Comparison of ENCODE assay signal across 8 cellular contexts in the genomic region with DNA sequence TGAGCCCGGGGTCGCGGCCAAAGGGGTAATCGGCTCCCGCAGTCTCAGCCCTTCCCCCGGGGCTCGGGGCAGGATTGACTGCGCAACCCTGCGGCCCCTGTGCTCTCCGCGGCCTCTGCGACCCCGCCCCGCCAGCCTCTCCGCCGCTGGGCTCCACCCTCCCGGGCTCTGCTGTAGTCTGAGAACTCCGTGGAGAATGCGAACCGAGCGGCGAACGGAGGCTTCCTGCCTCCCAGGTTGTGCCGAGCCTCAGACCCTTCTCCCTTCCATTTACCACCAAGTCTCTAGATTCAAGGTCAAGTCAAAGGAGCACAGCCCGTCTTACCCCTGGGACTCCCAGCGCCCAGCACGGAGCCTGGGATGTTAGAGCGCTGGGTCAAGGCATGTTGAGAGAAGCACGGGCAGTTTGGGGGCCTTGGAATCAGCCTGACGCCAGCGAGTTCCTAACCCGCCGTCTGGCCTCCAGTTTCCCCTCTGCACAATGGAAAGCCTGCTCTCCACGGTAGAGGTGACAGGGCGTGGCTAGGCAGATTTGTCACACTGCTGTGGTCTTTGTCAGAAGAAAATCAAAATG. TPM values are rescaled to one million over a fixed set of nuclear protein-coding genes. Genes with fewer than 3 reads are reported as not detected.
A peak's percentile ranks its signal among the peaks of the same experiment; 100 is the strongest.
DNase-seq lines count a peak whose midpoint lies in the region; ATAC-seq and TF ChIP-seq lines count a peak whose summit lies in the region.

No MANE protein-coding gene starts in this region.

- H3K36me3 ChIP-seq in left ventricle myocardium inferior: peaks cover 6% of the 10 kb centered on the region

- H3K36me3 Mint-ChIP-seq in activated naive CD8-positive, alpha-beta T cell treated with anti-CD3 and anti-CD28 coated beads for 36 hours: no peaks in the 10 kb centered on the region
- peaks cover 1% of the 10 kb centered on the region for H3K36me3 Mint-ChIP-seq in progenitor cell of endocrine pancreas (ENCODE audit: insufficient read depth)

- peak overlapping the region; percentile 81 for H3K4me3 ChIP-seq in left ventricle myocardium inferior

- H3K9me3 ChIP-seq in left ventricle myocardium inferior (replicated peaks): no peaks in the 10 kb centered on the region

- peak overlapping the region; percentile 96 for H3K27ac ChIP-seq in left ventricle myocardium inferior (replicated peaks)

- peak; percentile 61 for DNase-seq in DMS79 treated with DMSO at 0.1 percent for 48 hours (lab: John Stamatoyannopoulos, UW)
- DNase-seq in NCI-H69 (lab: John Stamatoyannopoulos, UW): peak; percentile 76
- DNase-seq in activated naive CD8-positive, alpha-beta T cell treated with anti-CD3 and anti-CD28 coated beads for 36 hours: peak; percentile 72
- DNase-seq in left ventricle myocardium inferior: peak; percentile 82
- peak; percentile 32 for DNase-seq in progenitor cell of endocrine pancreas (ENCODE audit: low spot score, unreplicated experiment)
- DNase-seq in NCI-H2196 (lab: John Stamatoyannopoulos, UW; ENCODE audit: unreplicated experiment): no peak
- DNase-seq in NCI-H446 treated with DMSO at 0.1 percent for 48 hours (lab: John Stamatoyannopoulos, UW): no peak

- intact Hi-C loops in left ventricle myocardium inferior (cut with micrococcal nuclease): loop anchor here (10.0 kb wide), 1 partner anchor 125 kb away; no protein-coding TSS in a partner anchor

- no peaks in the 10 kb centered on the region for H3K9me3 Mint-ChIP-seq in activated naive CD8-positive, alpha-beta T cell treated with anti-CD3 and anti-CD28 coated beads for 36 hours
- no peaks in the 10 kb centered on the region for H3K9me3 Mint-ChIP-seq in progenitor cell of endocrine pancreas (ENCODE audit: low read depth)

- peak overlapping the region; percentile 84 for H3K4me3 Mint-ChIP-seq in activated naive CD8-positive, alpha-beta T cell treated with anti-CD3 and anti-CD28 coated beads for 36 hours
- H3K4me3 Mint-ChIP-seq in progenitor cell of endocrine pancreas (ENCODE audit: low read depth): peak overlapping the region; percentile 84

- no peaks in the 10 kb centered on the region for H3K27me3 Mint-ChIP-seq in activated naive CD8-positive, alpha-beta T cell treated with anti-CD3 and anti-CD28 coated beads for 36 hours
- peaks cover 15% of the 10 kb centered on the region for H3K27me3 Mint-ChIP-seq in progenitor cell of endocrine pancreas

- no peak for TF ChIP-seq CTCF in left ventricle myocardium inferior (IDR thresholded peaks at IDR 0.05; ENCODE audit: borderline replicate concordance)
- no peak for TF ChIP-seq CTCF in progenitor cell of endocrine pancreas (IDR thresholded peaks at IDR 0.05; ENCODE audit: unreplicated experiment)

- no peaks in the 10 kb centered on the region for H3K27me3 ChIP-seq in left ventricle myocardium inferior (ENCODE audit: low read depth)

- peaks cover 59% of the 10 kb centered on the region for H3K4me1 Mint-ChIP-seq in activated naive CD8-positive, alpha-beta T cell treated with anti-CD3 and anti-CD28 coated beads for 36 hours
- H3K4me1 Mint-ChIP-seq in progenitor cell of endocrine pancreas (ENCODE audit: low read depth): peaks cover 39% of the 10 kb centered on the region

- peaks cover 91% of the 10 kb centered on the region for H3K4me1 ChIP-seq in left ventricle myocardium inferior

- no peak for ATAC-seq in HG02588 (IDR thresholded peaks at IDR 0.05; ENCODE audit: unreplicated experiment)

- H3K27ac Mint-ChIP-seq in activated naive CD8-positive, alpha-beta T cell treated with anti-CD3 and anti-CD28 coated beads for 36 hours: peak overlapping the region; percentile 84
- H3K27ac Mint-ChIP-seq in progenitor cell of endocrine pancreas: peak overlapping the region; percentile 62

RNA-seq across cellular contexts. Expression of a gene that starts 3.0 kb away (rescaled TPM):
- 1 to 10 TPM; 5.3 to 6.4 TPM for total RNA-seq in activated naive CD8-positive, alpha-beta T cell treated with anti-CD3 and anti-CD28 coated beads for 36 hours
- 97.7 TPM for total RNA-seq in left ventricle myocardium inferior
- 39.2 and 40.8 TPM in 2 replicates for total RNA-seq in progenitor cell of endocrine pancreas

Comparison
In these comparisons a context has a peak if more than half of its experiments do, and no peak if none do; other contexts are left out.
1. DNase-seq: peak in DMS79 treated with DMSO at 0.1 percent for 48 hours (single experiment), NCI-H69 (single experiment), activated naive CD8-positive, alpha-beta T cell treated with anti-CD3 and anti-CD28 coated beads for 36 hours (single experiment), left ventricle myocardium inferior (single experiment) and progenitor cell of endocrine pancreas (single experiment); none in NCI-H2196 (single experiment) and NCI-H446 treated with DMSO at 0.1 percent for 48 hours (single experiment).